ENCODE assay signal across 35 cellular contexts in the genomic region with DNA sequence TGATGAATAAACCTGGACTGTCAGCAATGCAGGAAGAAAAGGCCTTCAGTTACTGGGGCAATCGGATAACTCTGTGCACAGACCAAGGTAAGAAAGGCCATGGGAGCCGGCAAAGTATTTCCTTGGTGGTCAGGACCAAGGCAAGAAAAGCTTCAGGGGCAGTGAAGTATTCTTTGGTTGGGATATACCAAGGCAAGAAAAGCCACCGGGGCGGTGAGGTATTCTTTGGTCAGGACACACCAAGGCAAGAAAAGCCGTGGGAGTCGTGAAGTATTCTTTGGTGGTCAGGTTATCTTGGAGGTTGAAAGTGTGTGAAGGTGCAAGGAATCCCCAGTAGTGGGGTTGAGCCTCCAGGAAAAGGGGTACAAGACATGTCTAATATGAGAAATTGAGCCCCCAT.
"Had no signal": no experiment of that assay in that cellular context is flagged by ENCODE, and none has a peak within 500 bp of the region (broad histone marks: within the 10 kb centered on the region; RNA-seq: fewer than 3 reads in every experiment).

No MANE protein-coding gene starts in this region.

- H3K36me3 Mint-ChIP-seq: activated naive CD4-positive, alpha-beta T cell treated with anti-CD3 and anti-CD28 coated beads, Interleukin-2, amount 10 ng/mL, durations not matched to agents 7 days and 5 days; activated naive CD8-positive, alpha-beta T cell treated with anti-CD3 and anti-CD28 coated beads, Interleukin-2, amount 10 ng/mL, durations not matched to agents 7 days and 5 days had no signal

- H3K9me3 Mint-ChIP-seq: activated CD4-positive, alpha-beta T cell treated with anti-CD3 and anti-CD28 coated beads, Interleukin-2, amount 10 ng/mL, durations not matched to agents 7 days and 5 days; activated T-cell treated with anti-CD3 and anti-CD28 coated beads, Interleukin-2, amount 50 U/mL, for 24 hours had no signal

- H3K27me3 Mint-ChIP-seq: activated CD4-positive, alpha-beta memory T cell treated with anti-CD3 and anti-CD28 coated beads, Interleukin-2, amount 10 ng/mL, durations not matched to agents 7 days and 5 days; activated CD4-positive, alpha-beta T cell treated with anti-CD3 and anti-CD28 coated beads for 36 hours; activated naive CD4-positive, alpha-beta T cell treated with anti-CD3 and anti-CD28 coated beads, Interleukin-2, amount 10 ng/mL, durations not matched to agents 7 days and 5 days; activated naive CD8-positive, alpha-beta T cell treated with anti-CD3 and anti-CD28 coated beads, Interleukin-2, amount 10 ng/mL, durations not matched to agents 7 days and 5 days; dendritic cell treated with granulocyte-macrophage colony-stimulating factor and Interleukin-4, amounts not matched to agents 40 ng/mL and 50 ng/mL, for 4 days; T-helper 17 cell had no signal

- H3K4me3 ChIP-seq: ascending aorta, breast epithelium, cardiac muscle cell, colonic mucosa, dorsolateral prefrontal cortex, gastroesophageal sphincter, heart right ventricle had no signal

- H3K4me1 Mint-ChIP-seq: activated CD4-positive, alpha-beta memory T cell treated with anti-CD3 and anti-CD28 coated beads, Interleukin-2, amount 10 ng/mL, durations not matched to agents 7 days and 5 days; activated CD4-positive, alpha-beta T cell treated with anti-CD3 and anti-CD28 coated beads for 36 hours; activated CD4-positive, alpha-beta T cell treated with anti-CD3 and anti-CD28 coated beads, Interleukin-2, amount 10 ng/mL, durations not matched to agents 7 days and 5 days; activated naive CD4-positive, alpha-beta T cell treated with anti-CD3 and anti-CD28 coated beads, Interleukin-2, amount 10 ng/mL, durations not matched to agents 7 days and 5 days; activated naive CD8-positive, alpha-beta T cell treated with anti-CD3 and anti-CD28 coated beads, Interleukin-2, amount 10 ng/mL, durations not matched to agents 7 days and 5 days; T-helper 17 cell had no signal

- DNase-seq: activated CD4-positive, alpha-beta memory T cell treated with anti-CD3 and anti-CD28 coated beads, Interleukin-2, amount 10 ng/mL, durations not matched to agents 7 days and 5 days; activated CD4-positive, alpha-beta T cell treated with anti-CD3 and anti-CD28 coated beads for 36 hours; activated CD4-positive, alpha-beta T cell treated with anti-CD3 and anti-CD28 coated beads, Interleukin-2, amount 10 ng/mL, durations not matched to agents 7 days and 5 days; activated CD4-positive, alpha-beta T cell treated with anti-CD3 and anti-CD28 coated beads, Interleukin-2, amount 50 U/mL, for 4 hours; activated CD4-positive, CD25-positive, alpha-beta regulatory T cell; activated CD4-positive, CD25-positive, alpha-beta regulatory T cell treated with anti-CD3 and anti-CD28 coated beads, Interleukin-2, amount 50 U/mL, for 72 hours; activated CD8-positive, alpha-beta memory T cell treated with anti-CD3 and anti-CD28 coated beads, Interleukin-2, amount 50 U/mL, for 48 hours; activated gamma-delta T cell; activated naive CD4-positive, alpha-beta T cell; activated naive CD4-positive, alpha-beta T cell treated with anti-CD3 and anti-CD28 coated beads, Interleukin-2, amount 10 ng/mL, durations not matched to agents 7 days and 5 days; activated naive CD8-positive, alpha-beta T cell treated with anti-CD3 and anti-CD28 coated beads, Interleukin-2, amount 10 ng/mL, durations not matched to agents 7 days and 5 days; activated T-cell treated with anti-CD3 and anti-CD28 coated beads for 4 hours; activated T-cell treated with anti-CD3 and anti-CD28 coated beads, Interleukin-2, amount 50 U/mL, for 24 hours; activated T-cell treated with anti-CD3 and anti-CD28 coated beads, Interleukin-2, amount 50 U/mL, for 72 hours; central memory CD4-positive, alpha-beta T cell; cerebellar nuclear complex; colonic mucosa; dorsolateral prefrontal cortex; effector memory CD4-positive, alpha-beta T cell; endodermal cell; foreskin melanocyte; heart right ventricle; T-helper 1 cell; T-helper 17 cell; T1000 had no signal

- ATAC-seq: activated CD4-positive, alpha-beta T cell treated with anti-CD3 and anti-CD28 coated beads for 36 hours; activated naive CD4-positive, alpha-beta T cell treated with anti-CD3 and anti-CD28 coated beads, Interleukin-2, amount 50 U/mL, for 72 hours; activated T-cell treated with anti-CD3 and anti-CD28 coated beads, Interleukin-2, amount 50 U/mL, for 72 hours; esophagus mucosa; gastroesophageal sphincter; heart right ventricle; T-helper 17 cell had no signal

- H3K27ac Mint-ChIP-seq: activated CD4-positive, alpha-beta memory T cell treated with anti-CD3 and anti-CD28 coated beads, Interleukin-2, amount 10 ng/mL, durations not matched to agents 7 days and 5 days; activated CD4-positive, alpha-beta T cell treated with anti-CD3 and anti-CD28 coated beads for 36 hours; activated CD4-positive, alpha-beta T cell treated with anti-CD3 and anti-CD28 coated beads, Interleukin-2, amount 10 ng/mL, durations not matched to agents 7 days and 5 days; activated naive CD4-positive, alpha-beta T cell treated with anti-CD3 and anti-CD28 coated beads, Interleukin-2, amount 10 ng/mL, durations not matched to agents 7 days and 5 days; activated naive CD8-positive, alpha-beta T cell treated with anti-CD3 and anti-CD28 coated beads, Interleukin-2, amount 10 ng/mL, durations not matched to agents 7 days and 5 days; activated T-cell treated with anti-CD3 and anti-CD28 coated beads, Interleukin-2, amount 50 U/mL, for 24 hours; activated T-cell treated with anti-CD3 and anti-CD28 coated beads, Interleukin-2, amount 50 U/mL, for 72 hours; dendritic cell treated with granulocyte-macrophage colony-stimulating factor and Interleukin-4, amounts not matched to agents 40 ng/mL and 50 ng/mL, for 4 days; endodermal cell; T-helper 17 cell; T-helper 2 cell treated with Interferon-gamma antibody and Interleukin-4, amounts not matched to agents 5 μg/mL and 100 μg/mL, for 36 hours had no signal

- H3K4me1 ChIP-seq: ascending aorta, breast epithelium, colonic mucosa, gastroesophageal sphincter, heart right ventricle had no signal

- H3K27ac ChIP-seq: ascending aorta, breast epithelium, cardiac muscle cell, colonic mucosa, dorsolateral prefrontal cortex, gastroesophageal sphincter, heart right ventricle, WERI-Rb-1 had no signal

- H3K27me3 ChIP-seq: ascending aorta, breast epithelium, cardiac muscle cell, colonic mucosa had no signal

- H3K36me3 ChIP-seq: ascending aorta, breast epithelium, cardiac muscle cell, colonic mucosa, gastroesophageal sphincter, heart right ventricle, WERI-Rb-1 had no signal

- H3K9me3 ChIP-seq: ascending aorta, breast epithelium, colonic mucosa, gastroesophageal sphincter had no signal

- H3K4me3 Mint-ChIP-seq: activated CD4-positive, alpha-beta memory T cell treated with anti-CD3 and anti-CD28 coated beads, Interleukin-2, amount 10 ng/mL, durations not matched to agents 7 days and 5 days; activated CD4-positive, alpha-beta T cell treated with anti-CD3 and anti-CD28 coated beads for 36 hours; activated CD4-positive, alpha-beta T cell treated with anti-CD3 and anti-CD28 coated beads, Interleukin-2, amount 10 ng/mL, durations not matched to agents 7 days and 5 days; activated naive CD4-positive, alpha-beta T cell treated with anti-CD3 and anti-CD28 coated beads, Interleukin-2, amount 10 ng/mL, durations not matched to agents 7 days and 5 days; activated naive CD8-positive, alpha-beta T cell treated with anti-CD3 and anti-CD28 coated beads, Interleukin-2, amount 10 ng/mL, durations not matched to agents 7 days and 5 days; activated T-cell treated with anti-CD3 and anti-CD28 coated beads, Interleukin-2, amount 50 U/mL, for 24 hours; activated T-cell treated with anti-CD3 and anti-CD28 coated beads, Interleukin-2, amount 50 U/mL, for 72 hours; brain; dendritic cell treated with granulocyte-macrophage colony-stimulating factor and Interleukin-4, amounts not matched to agents 40 ng/mL and 50 ng/mL, for 4 days; endodermal cell; T-helper 17 cell; T-helper 2 cell treated with Interferon-gamma antibody and Interleukin-4, amounts not matched to agents 5 μg/mL and 100 μg/mL, for 36 hours had no signal
